Comparison of ENCODE assay signal across 29 cellular contexts in the genomic region with DNA sequence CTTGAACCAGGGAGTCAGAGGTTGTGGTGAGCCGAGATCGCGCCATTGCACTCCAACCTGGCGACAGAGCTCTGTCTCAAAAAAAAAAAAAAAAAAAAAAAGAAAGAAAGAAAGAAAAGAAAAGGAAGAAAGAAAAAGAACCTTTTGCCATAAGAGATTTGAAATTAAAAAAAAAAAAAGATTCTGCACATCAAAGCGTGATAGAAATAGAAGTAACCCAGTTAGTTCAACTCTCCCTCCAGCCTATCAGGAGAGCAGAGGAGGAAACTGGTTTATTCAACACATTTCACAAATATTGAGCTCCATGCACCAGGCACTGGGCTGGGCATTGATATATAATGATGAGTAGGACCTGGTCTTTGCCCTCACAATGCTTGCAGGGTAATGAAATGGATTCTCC.
"Had no signal": no experiment of that assay in that cellular context is flagged by ENCODE, and none has a peak within 500 bp of the region (broad histone marks: within the 10 kb centered on the region; RNA-seq: fewer than 3 reads in every experiment).

No MANE protein-coding gene starts in this region.

- H3K9me3 ChIP-seq: left lung, lower lobe of right lung, ovary, right atrium auricular region, right lobe of liver, stomach, testis, thyroid gland, transverse colon, upper lobe of right lung had no signal

- DNase-seq: hypothalamus; immature natural killer cell; kidney; left colon; left lung; lower lobe of right lung; mammary epithelial cell; mesendoderm; naive B cell; natural killer cell; occipital lobe; ovary; right lobe of liver; stimulated activated CD4-positive, alpha-beta T cell treated with anti-CD3 and anti-CD28 coated beads, Interleukin-12 subunit alpha, Interleukin-12 subunit beta, amount 100 ng/mL, for 4 hours; stimulated activated CD4-positive, alpha-beta T cell treated with anti-CD3 and anti-CD28 coated beads, Interleukin-15, amount 100 ng/mL, for 24 hours; stimulated activated CD4-positive, alpha-beta T cell treated with anti-CD3 and anti-CD28 coated beads, Interleukin-2, amount 100 ng/mL, for 24 hours; stimulated activated CD4-positive, alpha-beta T cell treated with anti-CD3 and anti-CD28 coated beads, Interleukin-4, amount 100 ng/mL, for 1 hour; stimulated activated naive B cell treated with anti-CD40 and anti-IgM and Interleukin-4, amounts not matched to agents 10 μg/mL and 1 μg/mL and 100 μg/mL, for 72 hours; stimulated activated naive CD8-positive, alpha-beta T cell treated with anti-CD3 and anti-CD28 coated beads, Interleukin-15, Interleukin-2, amounts not matched to agents 100 U/mL and 50 U/mL, for 24 hours; stomach; testis; thyroid gland; transverse colon; upper lobe of right lung had no signal

- H3K9me3 Mint-ChIP-seq: immature natural killer cell; mesothelial cell of epicardium; naive B cell; natural killer cell; stimulated activated naive B cell treated with anti-CD40 and anti-IgM and Interleukin-4, amounts not matched to agents 10 μg/mL and 1 μg/mL and 100 μg/mL, for 72 hours had no signal

- H3K4me3 Mint-ChIP-seq: mesothelial cell of epicardium; natural killer cell; stimulated activated naive B cell treated with anti-CD40 and anti-IgM and Interleukin-4, amounts not matched to agents 10 μg/mL and 1 μg/mL and 100 μg/mL, for 72 hours had no signal

- H3K4me3 ChIP-seq: left lung, lower lobe of right lung, ovary, right atrium auricular region, right lobe of liver, stomach, testis, thyroid gland, transverse colon, upper lobe of right lung had no signal

- ATAC-seq: left colon; left lung; lower lobe of right lung; natural killer cell; right lobe of liver; stimulated activated naive B cell treated with anti-CD40 and anti-IgM and Interleukin-4, amounts not matched to agents 10 μg/mL and 1 μg/mL and 100 μg/mL, for 72 hours; stimulated activated naive CD8-positive, alpha-beta T cell treated with anti-CD3 and anti-CD28 coated beads, Interleukin-15, Interleukin-2, amounts not matched to agents 100 U/mL and 50 U/mL, for 24 hours; upper lobe of right lung had no signal

- H3K27me3 ChIP-seq: left lung, ovary, right atrium auricular region, right lobe of liver, testis, thyroid gland, transverse colon, upper lobe of right lung had no signal

- H3K36me3 Mint-ChIP-seq: immature natural killer cell, naive B cell, natural killer cell had no signal

- H3K27ac ChIP-seq: left lung, neutrophil, ovary, right atrium auricular region, right lobe of liver, testis, thyroid gland, transverse colon, upper lobe of right lung had no signal

- FAIRE-seq: islet of Langerhans, kidney had no signal

- H3K27ac Mint-ChIP-seq: immature natural killer cell; mesothelial cell of epicardium; natural killer cell; progenitor cell of endocrine pancreas; stimulated activated naive B cell treated with anti-CD40 and anti-IgM and Interleukin-4, amounts not matched to agents 10 μg/mL and 1 μg/mL and 100 μg/mL, for 72 hours had no signal

- H3K36me3 ChIP-seq: ovary, transverse colon had no signal
